Comparison of ENCODE assay signal across 10 cellular contexts in genomic region chr16:88771294-88771772, GRCh38. TPM values are rescaled to one million over a fixed set of nuclear protein-coding genes. Genes with fewer than 3 reads are reported as not detected.
DNase-seq lines count a peak whose midpoint lies in the region; ATAC-seq and TF ChIP-seq lines count a peak whose summit lies in the region.
"Had no signal": no experiment of that assay in that cellular context is flagged by ENCODE, and none has a peak within 500 bp of the region (broad histone marks: within the 10 kb centered on the region; RNA-seq: fewer than 3 reads in every experiment).

No MANE protein-coding gene starts in this region.

- peaks cover 78% of the 10 kb centered on the region for H3K4me1 ChIP-seq in body of pancreas
- H3K4me1 ChIP-seq in muscle layer of colon (ENCODE audit: insufficient read depth, low read length) = peaks cover 98% of the 10 kb centered on the region
- peaks cover 70 to 90% (median 82%) of the 10 kb centered on the region in 4 donors for H3K4me1 ChIP-seq in transverse colon

- no peak for ATAC-seq in activated CD4-positive, alpha-beta T cell treated with anti-CD3 and anti-CD28 coated beads for 36 hours
- ATAC-seq in body of pancreas (no peak), WTC11 (no peak)

- no peaks in the 10 kb centered on the region for H3K27me3 Mint-ChIP-seq in activated CD4-positive, alpha-beta T cell treated with anti-CD3 and anti-CD28 coated beads for 36 hours
- no peaks in the 10 kb centered on the region for H3K27me3 Mint-ChIP-seq in activated CD4-positive, alpha-beta T cell treated with anti-CD3 and anti-CD28 coated beads, Interleukin-2, amount 10 ng/mL, durations not matched to agents 24 days and 14 days
- H3K27me3 Mint-ChIP-seq in WTC11 (ENCODE audit: low read depth) = no peaks in the 10 kb centered on the region

- H3K36me3 ChIP-seq in body of pancreas (replicated peaks in 1 of 2; ENCODE audit: insufficient read depth in 1 of 2, low read depth in 2 of 2) = no peaks in the 10 kb centered on the region
- H3K36me3 ChIP-seq in muscle layer of colon (ENCODE audit: insufficient read depth, low read length) = no peaks in the 10 kb centered on the region
- no peaks in the 10 kb centered on the region for H3K36me3 ChIP-seq in transverse colon

- 60 to 75% methylated on average over 4 to 18 of the region's 19 CpGs for WGBS in body of pancreas, 2 donors
- WGBS in transverse colon (ENCODE audit: low coverage in 1 of 2), 2 donors = 36% methylated on average over 5 of the region's 19 CpGs; no CpG with 5 or more reads in 1 of the 2 donors

- TF ChIP-seq CTCF in body of pancreas (IDR thresholded peaks at IDR 0.05) = no peak
- no peak for TF ChIP-seq CTCF in transverse colon (IDR thresholded peaks at IDR 0.05)
- TF ChIP-seq CTCF in WTC11 (IDR thresholded peaks at IDR 0.05) = no peak

- in situ Hi-C loops in transverse colon (cut with MboI; ENCODE audit: low pct_ligation_motif_present in 1 of 4, low pct_unique_long_range_greater_than_20kb in 1 of 4, low sequenced_read_pairs in 3 of 4) = no loop called here

- peak overlapping the region; percentile 42 for H3K27ac Mint-ChIP-seq in activated CD4-positive, alpha-beta T cell treated with anti-CD3 and anti-CD28 coated beads for 36 hours
- H3K27ac Mint-ChIP-seq in activated CD4-positive, alpha-beta T cell treated with anti-CD3 and anti-CD28 coated beads, Interleukin-2, amount 10 ng/mL, durations not matched to agents 24 days and 14 days = no peak overlapping the region
- H3K27ac Mint-ChIP-seq in WTC11 = no peak overlapping the region; the same call in 1 of the 2 replicates

- H3K27ac ChIP-seq in body of pancreas (peak overlapping the region; percentile 48 to 85 (median 84)), muscle layer of colon (ENCODE audit: low read depth, low read length) (peak overlapping the region; percentile 95), transverse colon (peak overlapping the region; percentile 82 to 93 (median 90))

- POLR2A ChIA-PET in activated CD4-positive, alpha-beta T cell treated with anti-CD3 and anti-CD28 coated beads for 36 hours (lab: Charles Lee) = interaction anchor here (0.6 kb wide), 1 partner anchor 341 kb away, joined by 3 read pairs; no protein-coding TSS in a partner anchor
- POLR2A ChIA-PET in WTC11 (lab: Charles Lee) = interaction anchor here (0.5 to 1.0 kb wide), 3 partner anchors 11 to 31 kb away, joined by 3 to 5 read pairs (median 3); no protein-coding TSS in a partner anchor

- CTCF ChIA-PET in activated CD4-positive, alpha-beta T cell treated with anti-CD3 and anti-CD28 coated beads for 36 hours (lab: Charles Lee) = interaction anchor here (4.2 kb wide), 1 partner anchor 11 kb away, joined by 18 read pairs; no protein-coding TSS in a partner anchor
- CTCF ChIA-PET in WTC11 (lab: Charles Lee) = interaction anchor here (0.8 to 9.6 kb wide), 9 partner anchors 8 to 110 kb away, joined by 3 to 115 read pairs (median 5); partner anchors contain the start of gene PIEZO1

- no peak for TF ChIP-seq EP300 in transverse colon (IDR thresholded peaks at IDR 0.05; ENCODE audit: low read depth)

- H3K4me3 ChIP-seq in body of pancreas = no peak overlapping the region
- H3K4me3 ChIP-seq in muscle layer of colon (ENCODE audit: low read depth in 1 of 2, low read length in 2 of 2) = peak overlapping the region in 1 of 2 donors; percentile 49
- peak overlapping the region in 1 of 4 donors; percentile 23 for H3K4me3 ChIP-seq in transverse colon

- no peak overlapping the region for H3K4me3 Mint-ChIP-seq in activated CD4-positive, alpha-beta T cell treated with anti-CD3 and anti-CD28 coated beads for 36 hours
- no peak overlapping the region for H3K4me3 Mint-ChIP-seq in activated CD4-positive, alpha-beta T cell treated with anti-CD3 and anti-CD28 coated beads, Interleukin-2, amount 10 ng/mL, durations not matched to agents 24 days and 14 days
- no peak overlapping the region for H3K4me3 Mint-ChIP-seq in WTC11

- no peak for TF ChIP-seq POLR2A in body of pancreas (IDR thresholded peaks at IDR 0.05)
- TF ChIP-seq POLR2A in transverse colon (IDR thresholded peaks at IDR 0.05) = no peak

- no peak overlapping the region for H3K9ac ChIP-seq in muscle layer of colon (ENCODE audit: low read length)

- no peaks in the 10 kb centered on the region for H3K9me3 ChIP-seq in body of pancreas
- H3K9me3 ChIP-seq in muscle layer of colon (ENCODE audit: low read length) = no peaks in the 10 kb centered on the region
- H3K9me3 ChIP-seq in transverse colon = no peaks in the 10 kb centered on the region

- intact Hi-C loops in activated CD4-positive, alpha-beta T cell treated with anti-CD3 and anti-CD28 coated beads for 36 hours (cut with DNase I, micrococcal nuclease) = no loop called here
- intact Hi-C loops in activated CD4-positive, alpha-beta T cell treated with anti-CD3 and anti-CD28 coated beads, Interleukin-2, amount 10 ng/mL, durations not matched to agents 24 days and 14 days (cut with micrococcal nuclease) = no loop called here
- intact Hi-C loops in body of pancreas (cut with DNase I) (no loop called here), transverse colon (cut with DNase I; ENCODE audit: low total_unique reads) (no loop called here)

- no peaks in the 10 kb centered on the region for H3K27me3 ChIP-seq in body of pancreas
- H3K27me3 ChIP-seq in muscle layer of colon (ENCODE audit: control insufficient read depth in 1 of 2, insufficient read depth in 2 of 2, low read length in 2 of 2) = no peaks in the 10 kb centered on the region
- H3K27me3 ChIP-seq in transverse colon = no peaks in the 10 kb centered on the region

- H3K4me1 Mint-ChIP-seq in activated CD4-positive, alpha-beta T cell treated with anti-CD3 and anti-CD28 coated beads for 36 hours = peaks cover 24% of the 10 kb centered on the region
- H3K4me1 Mint-ChIP-seq in activated CD4-positive, alpha-beta T cell treated with anti-CD3 and anti-CD28 coated beads, Interleukin-2, amount 10 ng/mL, durations not matched to agents 24 days and 14 days = peaks cover 6% of the 10 kb centered on the region
- H3K4me1 Mint-ChIP-seq in WTC11 = peaks cover 29% of the 10 kb centered on the region

- no peaks in the 10 kb centered on the region for H3K36me3 Mint-ChIP-seq in activated CD4-positive, alpha-beta T cell treated with anti-CD3 and anti-CD28 coated beads for 36 hours (ENCODE audit: low read depth)
- H3K36me3 Mint-ChIP-seq in activated CD4-positive, alpha-beta T cell treated with anti-CD3 and anti-CD28 coated beads, Interleukin-2, amount 10 ng/mL, durations not matched to agents 24 days and 14 days (ENCODE audit: low read depth) = peaks cover 2% of the 10 kb centered on the region
- H3K36me3 Mint-ChIP-seq in WTC11 = no peaks in the 10 kb centered on the region

- no peak for DNase-seq in activated CD4-positive, alpha-beta T cell treated with anti-CD3 and anti-CD28 coated beads for 36 hours
- no peak for DNase-seq in activated CD4-positive, alpha-beta T cell treated with anti-CD3 and anti-CD28 coated beads, Interleukin-2, amount 10 ng/mL, durations not matched to agents 24 days and 14 days
- DNase-seq in body of pancreas = no peak
- no peak for DNase-seq in transverse colon
- no peak for DNase-seq in WTC11 (ENCODE audit: low spot score)
- no peak for DNase-seq in anterior cingulate cortex (lab: John Stamatoyannopoulos, UW)
- DNase-seq in activated gamma-delta T cell treated with Interleukin-2 at 50 U/mL for 16 hours = no peak
- DNase-seq: cortex of kidney, NCI-H2227 treated with DMSO at 0.1 percent for 48 hours had no signal

- H3K9me3 Mint-ChIP-seq in activated CD4-positive, alpha-beta T cell treated with anti-CD3 and anti-CD28 coated beads for 36 hours (ENCODE audit: low read depth) = no peaks in the 10 kb centered on the region
- no peaks in the 10 kb centered on the region for H3K9me3 Mint-ChIP-seq in activated CD4-positive, alpha-beta T cell treated with anti-CD3 and anti-CD28 coated beads, Interleukin-2, amount 10 ng/mL, durations not matched to agents 24 days and 14 days
- no peaks in the 10 kb centered on the region for H3K9me3 Mint-ChIP-seq in WTC11

TF ChIP-seq in WTC11, 78 proteins besides CTCF, POLR2A, EP300 and RAD21 (continues in another document):
- TF ChIP-seq MLX (CRISPR knock-in tag; IDR thresholded peaks at IDR 0.05) = no peak

RNA-seq across cellular contexts. Expression of gene PIEZO1, which starts 13.7 kb away (rescaled TPM):
- total RNA-seq in activated CD4-positive, alpha-beta T cell treated with anti-CD3 and anti-CD28 coated beads for 36 hours = 100 to 1,000 TPM; 105 to 126 TPM
- 219 and 226 TPM in 2 replicates for total RNA-seq in activated CD4-positive, alpha-beta T cell treated with anti-CD3 and anti-CD28 coated beads, Interleukin-2, amount 10 ng/mL, durations not matched to agents 24 days and 14 days
- 100 to 1,000 TPM in 1 of 2 donors, 10 to 100 TPM in 1; 61.0 to 269 TPM for total RNA-seq in body of pancreas
- total RNA-seq in transverse colon = 100 to 1,000 TPM; 133 to 546 (median 179) TPM
- total RNA-seq in WTC11 (2021) = 68.3 to 75.1 TPM (median 71.3 TPM) in 3 replicates

RNA-seq across cellular contexts. Expression of gene CDT1, which starts 32.3 kb away (rescaled TPM):
- total RNA-seq in activated CD4-positive, alpha-beta T cell treated with anti-CD3 and anti-CD28 coated beads for 36 hours = 100 to 1,000 TPM; 136 to 182 TPM
- 93.2 and 98.3 TPM in 2 replicates for total RNA-seq in activated CD4-positive, alpha-beta T cell treated with anti-CD3 and anti-CD28 coated beads, Interleukin-2, amount 10 ng/mL, durations not matched to agents 24 days and 14 days
- total RNA-seq in body of pancreas (1 to 10 TPM in 1 of 2 donors, not detected in 1; 7.6 TPM), transverse colon (10 to 100 TPM in 1 of 4 donors, 1 to 10 TPM in 2, not detected in 1; 3.8 to 12.5 (median 6.7) TPM), WTC11 (2021) (142 to 154 TPM (median 149 TPM) in 3 replicates)

RNA-seq across cellular contexts. Expression of gene APRT, which starts 40.4 kb away (rescaled TPM):
- total RNA-seq in activated CD4-positive, alpha-beta T cell treated with anti-CD3 and anti-CD28 coated beads for 36 hours = 100 to 1,000 TPM; 105 to 179 TPM
- total RNA-seq in activated CD4-positive, alpha-beta T cell treated with anti-CD3 and anti-CD28 coated beads, Interleukin-2, amount 10 ng/mL, durations not matched to agents 24 days and 14 days = 312 and 314 TPM in 2 replicates
- 100 to 1,000 TPM in 1 of 2 donors, 10 to 100 TPM in 1; 95.9 to 104 TPM for total RNA-seq in body of pancreas
- 100 to 1,000 TPM in 2 of 4 donors, 10 to 100 TPM in 2; 81.6 to 221 (median 149) TPM for total RNA-seq in transverse colon
- 272 to 288 TPM (median 282 TPM) in 3 replicates for total RNA-seq in WTC11 (2021)
